Comparison of ENCODE assay signal across 12 cellular contexts in genomic region chr5:177428574-177429217, GRCh38. TPM values are rescaled to one million over a fixed set of nuclear protein-coding genes. Genes with fewer than 3 reads are reported as not detected.
DNase-seq lines count a peak whose midpoint lies in the region; ATAC-seq, FAIRE-seq and TF ChIP-seq lines count a peak whose summit lies in the region.
"Had no signal": no experiment of that assay in that cellular context is flagged by ENCODE, and none has a peak within 500 bp of the region (broad histone marks: within the 10 kb centered on the region; RNA-seq: fewer than 3 reads in every experiment).

No MANE protein-coding gene starts in this region.

- TF ChIP-seq CTCF in VCaP (conservative IDR thresholded peaks at IDR 0.05) (no peak), HepG2 (CRISPR knock-in tag; IDR thresholded peaks at IDR 0.05) (no peak)

- no peak overlapping the region for H2AFZ ChIP-seq in HepG2 (ENCODE audit: low read length)

- peak overlapping the region; percentile 95; the same call in 1 of the 2 replicates for H3K27ac ChIP-seq in VCaP
- no peak overlapping the region for H3K27ac ChIP-seq in HepG2 (ENCODE audit: extremely low read length, insufficient read depth, low read length)
- H3K27ac ChIP-seq in thymus (ENCODE audit: low read depth): peak overlapping the region; percentile 82
- H3K27ac ChIP-seq: SK-N-MC had no signal

- no peak for TF ChIP-seq EP300 in HepG2 (IDR thresholded peaks at IDR 0.05; ENCODE audit: low read depth in 2 of 2, low read length in 2 of 2)
- no peak for TF ChIP-seq EP300 in HepG2 (CRISPR knock-in tag; IDR thresholded peaks at IDR 0.05; ENCODE audit: borderline replicate concordance)

- H4K20me1 ChIP-seq in HepG2 (ENCODE audit: insufficient read depth, low read length): no peaks in the 10 kb centered on the region

- H3K9ac ChIP-seq in HepG2 (ENCODE audit: insufficient read depth, low read depth, low read length): no peak overlapping the region

- peaks cover 0 to 9% of the 10 kb centered on the region in 2 experiments; a peak in 1 of 5 replicates for H3K27me3 ChIP-seq in HepG2 (ENCODE audit: control insufficient read depth in 1 of 2, insufficient read depth in 2 of 2, low read length in 2 of 2)
- no peaks in the 10 kb centered on the region for H3K27me3 ChIP-seq in thymus (ENCODE audit: control insufficient read depth, insufficient read depth)

- no peaks in the 10 kb centered on the region for H3K27me3 Mint-ChIP-seq in activated naive CD4-positive, alpha-beta T cell treated with anti-CD3 and anti-CD28 coated beads, Interleukin-2, amount 10 ng/mL, durations not matched to agents 7 days and 5 days

- no peaks in the 10 kb centered on the region for H3K9me3 Mint-ChIP-seq in activated naive CD4-positive, alpha-beta T cell treated with anti-CD3 and anti-CD28 coated beads, Interleukin-2, amount 10 ng/mL, durations not matched to agents 7 days and 5 days

- H3K36me3 Mint-ChIP-seq in activated naive CD4-positive, alpha-beta T cell treated with anti-CD3 and anti-CD28 coated beads, Interleukin-2, amount 10 ng/mL, durations not matched to agents 7 days and 5 days: peaks cover 58% of the 10 kb centered on the region

- no peak for TF ChIP-seq RAD21 in HepG2 (CRISPR knock-in tag; IDR thresholded peaks at IDR 0.05)

- WGBS in HepG2 (ENCODE audit: low lambda C conversion rate): 94% methylated on average over 8 of the region's 10 CpGs
- 64% methylated on average over 10 of the region's 10 CpGs for WGBS in thymus

- intact Hi-C loops in HepG2 (cut with micrococcal nuclease; ENCODE audit: unreplicated experiment): no loop called here

- no peak for DNase-seq in activated naive CD4-positive, alpha-beta T cell treated with anti-CD3 and anti-CD28 coated beads, Interleukin-2, amount 10 ng/mL, durations not matched to agents 7 days and 5 days
- no peak for DNase-seq in activated naive CD4-positive, alpha-beta T cell treated with anti-CD3 and anti-CD28 coated beads, Interleukin-2, amount 50 U/mL, for 16 hours
- no peak for DNase-seq in HepG2 (ENCODE audit: low spot score)
- no peak for DNase-seq in kidney glomerular epithelial cell (lab: John Stamatoyannopoulos, UW)
- no peak for DNase-seq in NCI-H2171 treated with DMSO at 0.1 percent for 48 hours (lab: John Stamatoyannopoulos, UW)
- DNase-seq in NCI-H146 (lab: John Stamatoyannopoulos, UW): no peak
- DNase-seq: amniotic stem cell, NCI-H1694 treated with DMSO at 0.1 percent for 48 hours had no signal

- H3K4me1 ChIP-seq in HepG2 (ENCODE audit: insufficient read depth, low read length): peaks cover 43% of the 10 kb centered on the region
- H3K4me1 ChIP-seq in thymus (ENCODE audit: control insufficient read depth, insufficient read depth, low read length): peaks cover 58% of the 10 kb centered on the region

- in situ Hi-C loops in HepG2 (cut with HindIII; ENCODE audit: extremely low pct_ligation_motif_present, low pct_unique_long_range_greater_than_20kb): no loop called here

- no peak for FAIRE-seq in HepG2 (lab: Jason Lieb, UNC)

- no peak for TF ChIP-seq POLR2A in HepG2 (IDR thresholded peaks at IDR 0.05; ENCODE audit: insufficient read depth in 1 of 2, low read depth in 2 of 2, low read length in 2 of 2)

- POLR2A ChIA-PET in HepG2 (lab: Yijun Ruan, JAX): interaction anchor here (0.7 to 1.3 kb wide), 3 partner anchors 14 to 119 kb away, joined by 3 to 4 read pairs (median 4); no protein-coding TSS in a partner anchor

- CTCF ChIA-PET in activated naive CD4-positive, alpha-beta T cell treated with anti-CD3 and anti-CD28 coated beads, Interleukin-2, amount 10 ng/mL, durations not matched to agents 7 days and 5 days (lab: Charles Lee): interaction anchor here (1.7 to 14.5 kb wide), 3 partner anchors 17 to 26 kb away, joined by 7 to 172 read pairs (median 89); partner anchors contain the start of genes F12 and PFN3
- CTCF ChIA-PET in HepG2 (lab: Yijun Ruan, JAX; ENCODE audit: low intra/inter-chr PET ratio, low total read pairs): no interaction called here

- peak overlapping the region; percentile 92 for H3K4me3 Mint-ChIP-seq in activated naive CD4-positive, alpha-beta T cell treated with anti-CD3 and anti-CD28 coated beads, Interleukin-2, amount 10 ng/mL, durations not matched to agents 7 days and 5 days

- peaks cover 70% of the 10 kb centered on the region for H3K4me1 Mint-ChIP-seq in activated naive CD4-positive, alpha-beta T cell treated with anti-CD3 and anti-CD28 coated beads, Interleukin-2, amount 10 ng/mL, durations not matched to agents 7 days and 5 days

- no peak for ATAC-seq in HepG2

- H3K4me2 ChIP-seq in HepG2 (ENCODE audit: low read depth, low read length): peak overlapping the region; percentile 95; the same call in 1 of the 2 replicates

- BruUV-seq in HepG2 (replicated peaks; lab: Mats Ljungman, UMichigan): no TSS peak

- H3K36me3 ChIP-seq in HepG2 (replicated peaks in 1 of 2; ENCODE audit: control insufficient read depth in 1 of 2, insufficient read depth in 2 of 2, low read length in 2 of 2): peaks cover 9 to 17% of the 10 kb centered on the region in 2 experiments; a peak in 3 of 5 replicates
- peaks cover 25% of the 10 kb centered on the region for H3K36me3 ChIP-seq in thymus (ENCODE audit: control insufficient read depth, insufficient read depth)

- H3K4me3 ChIP-seq in HepG2 (replicated peaks in 1 of 3; ENCODE audit: insufficient read depth in 1 of 3, low read depth in 2 of 3, low read length in 3 of 3) (no peak overlapping the region), thymus (ENCODE audit: low read length) (peak overlapping the region; percentile 90)
- H3K4me3 ChIP-seq: SK-N-MC had no signal

- H3K27ac Mint-ChIP-seq in activated naive CD4-positive, alpha-beta T cell treated with anti-CD3 and anti-CD28 coated beads, Interleukin-2, amount 10 ng/mL, durations not matched to agents 7 days and 5 days: peak overlapping the region; percentile 95

- H3K9me3 ChIP-seq in HepG2 (ENCODE audit: low read length): no peaks in the 10 kb centered on the region
- H3K9me3 ChIP-seq in thymus (ENCODE audit: control insufficient read depth): no peaks in the 10 kb centered on the region

- H3K79me2 ChIP-seq in HepG2 (ENCODE audit: insufficient read depth, low read length): peaks cover 14% of the 10 kb centered on the region

RNA-seq across cellular contexts. Expression of gene GRK6, which starts 2.2 kb away (rescaled TPM):
- 16.1 and 19.9 TPM in 2 replicates for total RNA-seq in HepG2 (2016; rRNA removed; fragmentation: Illumina TruSeq; extraction: Trizol)
- total RNA-seq in HepG2 (2016; cell fraction: cytosol; rRNA removed; fragmentation: Illumina TruSeq; extraction: Trizol; ENCODE audit: low read depth): 21.2 and 25.1 TPM in 2 replicates
- 15.7 and 20.8 TPM in 2 replicates for total RNA-seq in HepG2 (2016; cell fraction: insoluble cytoplasmic fraction; rRNA removed; fragmentation: Illumina TruSeq; extraction: Trizol)
- total RNA-seq in HepG2 (2016; cell fraction: membrane; rRNA removed; fragmentation: Illumina TruSeq; extraction: Trizol): 43.3 and 44.5 TPM in 2 replicates
- 15.6 TPM in 2 replicates for total RNA-seq in HepG2 (2016; cell fraction: nucleus; rRNA removed; fragmentation: Illumina TruSeq; extraction: Trizol)
- polyA plus RNA-seq in HepG2 (2011; rRNA removed) (13.2 and 17.4 TPM in 2 replicates), thymus (36.3 TPM)
- 16.2 and 19.6 TPM in 2 replicates for polyA plus RNA-seq in HepG2 (2011; cell fraction: cytosol; rRNA removed)
- polyA plus RNA-seq in HepG2 (2011; cell fraction: nucleus; rRNA removed): 21.6 and 24.6 TPM in 2 replicates
- polyA plus RNA-seq in HepG2 (2012): 16.7 and 17.5 TPM in 2 replicates
- 36.3 and 37.2 TPM in 2 replicates for polyA plus RNA-seq in HepG2 (2016; cell fraction: cytosol; fragmentation: Illumina TruSeq; extraction: Trizol; ENCODE audit: low read depth)
- polyA plus RNA-seq in HepG2 (2016; cell fraction: insoluble cytoplasmic fraction; fragmentation: Illumina TruSeq; extraction: Trizol; ENCODE audit: low read depth): 20.6 and 21.6 TPM in 2 replicates
- polyA plus RNA-seq in HepG2 (2016; cell fraction: membrane; fragmentation: Illumina TruSeq; extraction: Trizol; ENCODE audit: low read depth): 45.6 and 48.4 TPM in 2 replicates
- polyA plus RNA-seq in HepG2 (2016; cell fraction: nucleus; fragmentation: Illumina TruSeq; extraction: Trizol; ENCODE audit: insufficient read depth, low read depth): 22.8 and 26.4 TPM in 2 replicates
- polyA minus RNA-seq in HepG2 (2011; rRNA and poly(A)+ RNA removed; ENCODE audit: low replicate concordance): 11.2 and 22.9 TPM in 2 replicates
- polyA minus RNA-seq in HepG2 (2011; cell fraction: cytosol; rRNA and poly(A)+ RNA removed): 13.6 and 15.1 TPM in 2 replicates
- polyA minus RNA-seq in HepG2 (2011; cell fraction: nucleus; rRNA and poly(A)+ RNA removed): 19.2 and 24.9 TPM in 2 replicates

RNA-seq across cellular contexts. Expression of gene PRR7, which starts 17.9 kb away (rescaled TPM):
- total RNA-seq in HepG2 (2016; rRNA removed; fragmentation: Illumina TruSeq; extraction: Trizol): 3.9 and 5.0 TPM in 2 replicates
- 16.0 and 17.8 TPM in 2 replicates for total RNA-seq in HepG2 (2016; cell fraction: cytosol; rRNA removed; fragmentation: Illumina TruSeq; extraction: Trizol; ENCODE audit: low read depth)
- total RNA-seq in HepG2 (2016; cell fraction: insoluble cytoplasmic fraction; rRNA removed; fragmentation: Illumina TruSeq; extraction: Trizol): 3.2 and 5.8 TPM in 2 replicates
- total RNA-seq in HepG2 (2016; cell fraction: membrane; rRNA removed; fragmentation: Illumina TruSeq; extraction: Trizol): 13.3 and 19.1 TPM in 2 replicates
- 2.0 and 2.5 TPM in 2 replicates for total RNA-seq in HepG2 (2016; cell fraction: nucleus; rRNA removed; fragmentation: Illumina TruSeq; extraction: Trizol)
- 4.8 and 6.7 TPM in 2 replicates for polyA plus RNA-seq in HepG2 (2011; rRNA removed)
- 6.4 and 16.7 TPM in 2 replicates for polyA plus RNA-seq in HepG2 (2011; cell fraction: cytosol; rRNA removed)
- polyA plus RNA-seq in HepG2 (2011; cell fraction: nucleus; rRNA removed): 14.7 and 21.3 TPM in 2 replicates
- 1.5 and 3.1 TPM in 2 replicates for polyA plus RNA-seq in HepG2 (2012)
- 20.2 and 21.6 TPM in 2 replicates for polyA plus RNA-seq in HepG2 (2016; cell fraction: cytosol; fragmentation: Illumina TruSeq; extraction: Trizol; ENCODE audit: low read depth)
- polyA plus RNA-seq in HepG2 (2016; cell fraction: insoluble cytoplasmic fraction; fragmentation: Illumina TruSeq; extraction: Trizol; ENCODE audit: low read depth): 4.9 and 5.8 TPM in 2 replicates
- polyA plus RNA-seq in HepG2 (2016; cell fraction: membrane; fragmentation: Illumina TruSeq; extraction: Trizol; ENCODE audit: low read depth): 16.9 and 17.7 TPM in 2 replicates
- 5.8 and 6.9 TPM in 2 replicates for polyA plus RNA-seq in HepG2 (2016; cell fraction: nucleus; fragmentation: Illumina TruSeq; extraction: Trizol; ENCODE audit: insufficient read depth, low read depth)
- polyA minus RNA-seq in HepG2 (2011; rRNA and poly(A)+ RNA removed; ENCODE audit: low replicate concordance): 0.94 and 6.4 TPM in 2 replicates
- 3.2 and 5.0 TPM in 2 replicates for polyA minus RNA-seq in HepG2 (2011; cell fraction: cytosol; rRNA and poly(A)+ RNA removed)
- 1.1 and 1.4 TPM in 2 replicates for polyA minus RNA-seq in HepG2 (2011; cell fraction: nucleus; rRNA and poly(A)+ RNA removed)
- polyA plus RNA-seq in thymus: 1.6 TPM

RNA-seq across cellular contexts. Expression of gene F12, which starts 19.3 kb away (rescaled TPM):
- total RNA-seq in HepG2 (2016; rRNA removed; fragmentation: Illumina TruSeq; extraction: Trizol): 1.3 and 3.0 TPM in 2 replicates
- 1.9 and 3.1 TPM in 2 replicates for total RNA-seq in HepG2 (2016; cell fraction: cytosol; rRNA removed; fragmentation: Illumina TruSeq; extraction: Trizol; ENCODE audit: low read depth)
- 1.4 and 3.6 TPM in 2 replicates for total RNA-seq in HepG2 (2016; cell fraction: insoluble cytoplasmic fraction; rRNA removed; fragmentation: Illumina TruSeq; extraction: Trizol)
- 2.4 and 3.3 TPM in 2 replicates for total RNA-seq in HepG2 (2016; cell fraction: membrane; rRNA removed; fragmentation: Illumina TruSeq; extraction: Trizol)
- 2.3 and 3.0 TPM in 2 replicates for total RNA-seq in HepG2 (2016; cell fraction: nucleus; rRNA removed; fragmentation: Illumina TruSeq; extraction: Trizol)
- polyA plus RNA-seq in HepG2 (2011; rRNA removed): 2.5 and 3.1 TPM in 2 replicates
- polyA plus RNA-seq in HepG2 (2011; cell fraction: cytosol; rRNA removed): 1.5 and 3.0 TPM in 2 replicates
- polyA plus RNA-seq in HepG2 (2011; cell fraction: nucleus; rRNA removed): 27.2 and 32.3 TPM in 2 replicates
- polyA plus RNA-seq in HepG2 (2012): 3.6 and 10.3 TPM in 2 replicates
- 3.7 and 5.9 TPM in 2 replicates for polyA plus RNA-seq in HepG2 (2016; cell fraction: cytosol; fragmentation: Illumina TruSeq; extraction: Trizol; ENCODE audit: low read depth)
- polyA plus RNA-seq in HepG2 (2016; cell fraction: insoluble cytoplasmic fraction; fragmentation: Illumina TruSeq; extraction: Trizol; ENCODE audit: low read depth): 1.6 and 2.3 TPM in 2 replicates
- 3.4 and 5.0 TPM in 2 replicates for polyA plus RNA-seq in HepG2 (2016; cell fraction: membrane; fragmentation: Illumina TruSeq; extraction: Trizol; ENCODE audit: low read depth)
- 6.6 and 9.9 TPM in 2 replicates for polyA plus RNA-seq in HepG2 (2016; cell fraction: nucleus; fragmentation: Illumina TruSeq; extraction: Trizol; ENCODE audit: insufficient read depth, low read depth)
- 2.5 and 2.6 TPM in 2 replicates for polyA minus RNA-seq in HepG2 (2011; rRNA and poly(A)+ RNA removed; ENCODE audit: low replicate concordance)
- polyA minus RNA-seq in HepG2 (2011; cell fraction: cytosol; rRNA and poly(A)+ RNA removed): 0.30 and 1.2 TPM in 2 replicates
- 1.0 and 1.7 TPM in 2 replicates for polyA minus RNA-seq in HepG2 (2011; cell fraction: nucleus; rRNA and poly(A)+ RNA removed)
- 1.2 TPM for polyA plus RNA-seq in thymus

RNA-seq across cellular contexts. Expression of gene PFN3, which starts 28.2 kb away (rescaled TPM):
- total RNA-seq in HepG2 (2016; rRNA removed; fragmentation: Illumina TruSeq; extraction: Trizol): not detected in 2 replicates
- total RNA-seq in HepG2 (2016; cell fraction: cytosol; rRNA removed; fragmentation: Illumina TruSeq; extraction: Trizol; ENCODE audit: low read depth): not detected in 2 replicates
- total RNA-seq in HepG2 (2016; cell fraction: insoluble cytoplasmic fraction; rRNA removed; fragmentation: Illumina TruSeq; extraction: Trizol): not detected in 2 replicates
- not detected in 2 replicates for total RNA-seq in HepG2 (2016; cell fraction: membrane; rRNA removed; fragmentation: Illumina TruSeq; extraction: Trizol)
- not detected in 2 replicates for total RNA-seq in HepG2 (2016; cell fraction: nucleus; rRNA removed; fragmentation: Illumina TruSeq; extraction: Trizol)
- polyA plus RNA-seq in HepG2 (2011; rRNA removed) (not detected in 2 replicates), thymus (not detected)
- not detected in 2 replicates for polyA plus RNA-seq in HepG2 (2011; cell fraction: cytosol; rRNA removed)
- not detected in 2 replicates for polyA plus RNA-seq in HepG2 (2011; cell fraction: nucleus; rRNA removed)
- not detected in 2 replicates for polyA plus RNA-seq in HepG2 (2012)
- not detected in 2 replicates for polyA plus RNA-seq in HepG2 (2016; cell fraction: cytosol; fragmentation: Illumina TruSeq; extraction: Trizol; ENCODE audit: low read depth)
- not detected in 2 replicates for polyA plus RNA-seq in HepG2 (2016; cell fraction: insoluble cytoplasmic fraction; fragmentation: Illumina TruSeq; extraction: Trizol; ENCODE audit: low read depth)
- polyA plus RNA-seq in HepG2 (2016; cell fraction: membrane; fragmentation: Illumina TruSeq; extraction: Trizol; ENCODE audit: low read depth): not detected in 2 replicates
- not detected in 2 replicates for polyA plus RNA-seq in HepG2 (2016; cell fraction: nucleus; fragmentation: Illumina TruSeq; extraction: Trizol; ENCODE audit: insufficient read depth, low read depth)
- polyA minus RNA-seq in HepG2 (2011; rRNA and poly(A)+ RNA removed; ENCODE audit: low replicate concordance): not detected in 2 replicates
- polyA minus RNA-seq in HepG2 (2011; cell fraction: cytosol; rRNA and poly(A)+ RNA removed): not detected in 2 replicates
- polyA minus RNA-seq in HepG2 (2011; cell fraction: nucleus; rRNA and poly(A)+ RNA removed): not detected in 2 replicates
- polyA plus RNA-seq: BJ had no signal

RNA-seq across cellular contexts. Expression of gene SLC34A1, which starts 44.5 kb away (rescaled TPM):
- 0.20 TPM in 1 of 2 replicates, not detected in the other for total RNA-seq in HepG2 (2016; rRNA removed; fragmentation: Illumina TruSeq; extraction: Trizol)
- not detected in 2 replicates for total RNA-seq in HepG2 (2016; cell fraction: cytosol; rRNA removed; fragmentation: Illumina TruSeq; extraction: Trizol; ENCODE audit: low read depth)
- not detected in 2 replicates for total RNA-seq in HepG2 (2016; cell fraction: insoluble cytoplasmic fraction; rRNA removed; fragmentation: Illumina TruSeq; extraction: Trizol)
- not detected in 2 replicates for total RNA-seq in HepG2 (2016; cell fraction: membrane; rRNA removed; fragmentation: Illumina TruSeq; extraction: Trizol)
- not detected in 2 replicates for total RNA-seq in HepG2 (2016; cell fraction: nucleus; rRNA removed; fragmentation: Illumina TruSeq; extraction: Trizol)
- polyA plus RNA-seq in HepG2 (2011; rRNA removed) (0.03 TPM in 2 replicates), thymus (0.02 TPM)
- 0.03 TPM in 1 of 2 replicates, not detected in the other for polyA plus RNA-seq in HepG2 (2011; cell fraction: cytosol; rRNA removed)
- 0.21 and 0.24 TPM in 2 replicates for polyA plus RNA-seq in HepG2 (2011; cell fraction: nucleus; rRNA removed)
- polyA plus RNA-seq in HepG2 (2012): not detected in 2 replicates
- polyA plus RNA-seq in HepG2 (2016; cell fraction: cytosol; fragmentation: Illumina TruSeq; extraction: Trizol; ENCODE audit: low read depth): not detected in 2 replicates
- not detected in 2 replicates for polyA plus RNA-seq in HepG2 (2016; cell fraction: insoluble cytoplasmic fraction; fragmentation: Illumina TruSeq; extraction: Trizol; ENCODE audit: low read depth)
- not detected in 2 replicates for polyA plus RNA-seq in HepG2 (2016; cell fraction: membrane; fragmentation: Illumina TruSeq; extraction: Trizol; ENCODE audit: low read depth)
- polyA plus RNA-seq in HepG2 (2016; cell fraction: nucleus; fragmentation: Illumina TruSeq; extraction: Trizol; ENCODE audit: insufficient read depth, low read depth): not detected in 2 replicates
- polyA minus RNA-seq in HepG2 (2011; rRNA and poly(A)+ RNA removed; ENCODE audit: low replicate concordance): not detected in 2 replicates
- polyA minus RNA-seq in HepG2 (2011; cell fraction: cytosol; rRNA and poly(A)+ RNA removed): 1.4 TPM in 1 of 2 replicates, not detected in the other
- polyA minus RNA-seq in HepG2 (2011; cell fraction: nucleus; rRNA and poly(A)+ RNA removed): not detected in 2 replicates
- polyA plus RNA-seq: BJ had no signal
